ENCODE assay signal across 2 cellular contexts in genomic region chr6:17994019-17994418, GRCh38.
TF ChIP-seq lines count a peak whose summit lies in the region.

No MANE protein-coding gene starts in this region.

TF ChIP-seq in HepG2, 621 proteins besides CTCF, POLR2A, EP300 and RAD21:
- TF ChIP-seq BCL3 (CRISPR knock-in tag; IDR thresholded peaks at IDR 0.05) (no peak), REPIN1 (CRISPR knock-in tag; IDR thresholded peaks at IDR 0.05; ENCODE audit: borderline replicate concordance, low read depth) (no peak), SPEN (CRISPR knock-in tag; IDR thresholded peaks at IDR 0.05; ENCODE audit: low read depth) (no peak), GABPA (IDR thresholded peaks at IDR 0.05; ENCODE audit: low read depth, low read length) (no peak), GABPA (CRISPR knock-in tag; IDR thresholded peaks at IDR 0.05; ENCODE audit: low read depth) (no peak), ZNF362 (CRISPR knock-in tag; IDR thresholded peaks at IDR 0.05; ENCODE audit: borderline replicate concordance) (no peak), ARNT2 (CRISPR knock-in tag; IDR thresholded peaks at IDR 0.05; ENCODE audit: low read depth) (no peak), CREM (IDR thresholded peaks at IDR 0.05) (no peak), CREM (CRISPR knock-in tag; IDR thresholded peaks at IDR 0.05) (no peak), NKX3-1 (CRISPR knock-in tag; IDR thresholded peaks at IDR 0.05) (no peak), NRL (CRISPR knock-in tag; IDR thresholded peaks at IDR 0.05; ENCODE audit: borderline replicate concordance) (no peak), ZBTB25 (CRISPR knock-in tag; IDR thresholded peaks at IDR 0.05) (no peak), E2F1 (CRISPR knock-in tag; IDR thresholded peaks at IDR 0.05) (no peak), AHR (CRISPR knock-in tag; IDR thresholded peaks at IDR 0.05) (no peak), ZGPAT (CRISPR knock-in tag; IDR thresholded peaks at IDR 0.05) (no peak), IRF9 (CRISPR knock-in tag; IDR thresholded peaks at IDR 0.05; ENCODE audit: borderline replicate concordance) (no peak)

TF ChIP-seq in GM12878, 131 proteins besides CTCF, POLR2A, EP300 and RAD21:
- TF ChIP-seq CBX5 (IDR thresholded peaks at IDR 0.05; ENCODE audit: low read depth) (no peak), ZBTB11 (CRISPR knock-in tag; IDR thresholded peaks at IDR 0.05) (no peak), TAF1 (IDR thresholded peaks at IDR 0.05; ENCODE audit: borderline replicate concordance, low read depth, low read length) (no peak), PBX3 (IDR thresholded peaks at IDR 0.05; ENCODE audit: insufficient replicate concordance, low read depth, low read length) (no peak), BCLAF1 (IDR thresholded peaks at IDR 0.05) (no peak), ZBTB4 (CRISPR knock-in tag; IDR thresholded peaks at IDR 0.05) (no peak), ZBTB40 (IDR thresholded peaks at IDR 0.05; ENCODE audit: borderline replicate concordance) (no peak), RB1 (IDR thresholded peaks at IDR 0.05; ENCODE audit: borderline replicate concordance) (no peak), TBL1XR1 (IDR thresholded peaks at IDR 0.05; ENCODE audit: low read depth, low read length) (no peak), SREBF2 (IDR thresholded peaks at IDR 0.05; ENCODE audit: low read length) (no peak), ZNF622 (IDR thresholded peaks at IDR 0.05) (no peak), NR2C1 (IDR thresholded peaks at IDR 0.05) (no peak), BACH1 (IDR thresholded peaks at IDR 0.05; ENCODE audit: borderline replicate concordance) (no peak), SKIL (IDR thresholded peaks at IDR 0.05; ENCODE audit: low read depth, poor library complexity, severe bottlenecking) (no peak), IKZF2 (IDR thresholded peaks at IDR 0.05) (no peak)
